13 cellular contexts compared by ENCODE assay signal in the genomic region with DNA sequence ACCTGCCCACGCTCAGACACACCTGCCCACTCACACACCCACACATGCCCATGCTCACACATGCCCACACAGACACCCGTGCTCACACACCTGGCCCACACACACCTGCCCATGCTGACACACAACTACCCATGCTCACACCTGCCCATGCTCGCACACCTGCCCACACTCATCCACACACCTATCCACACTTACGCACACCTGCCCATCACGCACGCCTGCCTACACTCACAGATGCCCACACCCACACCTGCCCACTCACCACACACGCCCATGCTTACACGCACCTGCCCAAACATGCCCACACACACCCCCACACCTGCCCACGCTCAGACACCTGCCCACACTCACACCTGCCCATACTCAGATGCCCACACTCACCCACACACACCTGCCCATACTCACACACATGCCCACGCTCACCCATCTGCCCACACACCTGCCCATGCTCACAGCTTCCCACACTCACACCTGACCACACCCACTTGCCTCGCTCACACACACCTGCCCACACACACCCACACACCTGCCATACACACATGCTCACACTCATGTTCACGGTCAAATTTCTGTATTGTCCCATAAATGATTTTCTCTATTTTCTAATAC. TPM values are rescaled to one million over a fixed set of nuclear protein-coding genes. Genes with fewer than 3 reads are reported as not detected.
A peak's percentile ranks its signal among the peaks of the same experiment; 100 is the strongest.
DNase-seq lines count a peak whose midpoint lies in the region; ATAC-seq, FAIRE-seq and TF ChIP-seq lines count a peak whose summit lies in the region.
"Had no signal": no experiment of that assay in that cellular context is flagged by ENCODE, and none has a peak within 500 bp of the region (broad histone marks: within the 10 kb centered on the region; RNA-seq: fewer than 3 reads in every experiment).

No MANE protein-coding gene starts in this region.

- DNase-seq in GM12878 (ENCODE audit: low read depth, low spot score) (no peak), neuronal stem cell (ENCODE audit: low spot score) (no peak), urothelium cell line (ENCODE audit: low spot score) (no peak), pons (ENCODE audit: low spot score) (no peak), type B pancreatic cell (ENCODE audit: extremely low spot score, unreplicated experiment) (no peak), SW 1271 (lab: John Stamatoyannopoulos, UW) (no peak)
- DNase-seq: CD4-positive, alpha-beta T cell; GF-D8; H7 had no signal

- H3K9me3 Mint-ChIP-seq in type B pancreatic cell: no peaks in the 10 kb centered on the region
- H3K9me3 Mint-ChIP-seq: CD4-positive, alpha-beta T cell had no signal

- peaks cover 20% of the 10 kb centered on the region for H3K27me3 Mint-ChIP-seq in type B pancreatic cell

- TF ChIP-seq EP300 in GM12878 (IDR thresholded peaks at IDR 0.05; ENCODE audit: borderline replicate concordance in 1 of 2, control insufficient read depth in 1 of 2, low read depth in 2 of 2, low read length in 2 of 2): no peak

- H3K4me3 Mint-ChIP-seq in type B pancreatic cell: no peak overlapping the region
- H3K4me3 Mint-ChIP-seq: B cell; CD4-positive, alpha-beta T cell had no signal

- H3K79me2 ChIP-seq in GM12878 (ENCODE audit: control insufficient read depth, insufficient read depth, low read length): no peaks in the 10 kb centered on the region

- no peak for TF ChIP-seq RAD21 in GM12878 (IDR thresholded peaks at IDR 0.05; ENCODE audit: insufficient read depth, low read depth, low read length)

- peak overlapping the region; percentile 80 for H3K23ac ChIP-seq in neuronal stem cell (ENCODE audit: low read depth, low read length, poor library complexity)

- H2AK5ac ChIP-seq in neuronal stem cell (ENCODE audit: low read depth, low read length): peak overlapping the region; percentile 86

- RAD21 ChIA-PET in GM12878 (lab: Charles Lee; ENCODE audit: unreplicated experiment): no interaction called here

- no peak for ATAC-seq in GM12878

- H3K27ac ChIP-seq in HEK293 (ENCODE audit: extremely low read depth, low read depth, low read length) (no peak overlapping the region), GM12878 (ENCODE audit: control insufficient read depth, insufficient read depth) (no peak overlapping the region), neuronal stem cell (replicated peaks; ENCODE audit: low read length) (no peak overlapping the region)

- BruUV-seq in GM12878 (replicated peaks; lab: Mats Ljungman, UMichigan): no TSS peak

- POLR2A ChIA-PET in HEK293 (lab: Yijun Ruan, JAX): no interaction called here
- POLR2A ChIA-PET in GM12878 (lab: Charles Lee): no interaction called here

- TF ChIP-seq CTCF in HEK293 (tag by site-specific recombination; IDR thresholded peaks at IDR 0.05) (no peak), GM12878 (IDR thresholded peaks at IDR 0.05 in 2 of 3, conservative IDR thresholded peaks at IDR 0.05 in 1 of 3; ENCODE audit: control insufficient read depth in 2 of 3, extremely low read depth in 1 of 3, insufficient read depth in 1 of 3, low read depth in 3 of 3, low read length in 3 of 3) (no peak), type B pancreatic cell (conservative IDR thresholded peaks at IDR 0.05) (no peak)

- no peak for TF ChIP-seq POLR2A in GM12878 (IDR thresholded peaks at IDR 0.05; ENCODE audit: low read depth, low read length)

- no peak overlapping the region for H3K9ac ChIP-seq in GM12878 (ENCODE audit: control insufficient read depth, insufficient read depth, low read length)
- H3K9ac ChIP-seq in neuronal stem cell (ENCODE audit: low read depth, low read length, poor library complexity): peak overlapping the region; percentile 26

- H2BK12ac ChIP-seq in neuronal stem cell (ENCODE audit: low read length): peak overlapping the region; percentile 99

- H3K4ac ChIP-seq in neuronal stem cell (ENCODE audit: low read length): peak overlapping the region; percentile 41

- SMC1A ChIA-PET in GM12878 (lab: Charles Lee; ENCODE audit: uncharacterized antibody, unreplicated experiment): no interaction called here

- H3K36me3 ChIP-seq in HEK293 (ENCODE audit: control insufficient read depth in 2 of 2, insufficient read depth in 1 of 2, low read length in 2 of 2): no peaks in the 10 kb centered on the region
- H3K36me3 ChIP-seq in GM12878 (ENCODE audit: control insufficient read depth in 2 of 2, insufficient read depth in 2 of 2, low read length in 1 of 2): no peaks in the 10 kb centered on the region
- H3K36me3 ChIP-seq in neuronal stem cell (replicated peaks in 1 of 2; ENCODE audit: control insufficient read depth in 2 of 2, insufficient read depth in 2 of 2, low read length in 2 of 2): peaks cover 1 to 3% of the 10 kb centered on the region in 2 donors

- H2AFZ ChIP-seq in GM12878 (ENCODE audit: control insufficient read depth, low read depth, low read length) (no peak overlapping the region), neuronal stem cell (ENCODE audit: low read length) (no peak overlapping the region)

- H3K9me3 ChIP-seq in HEK293 (ENCODE audit: control insufficient read depth, insufficient read depth, low read depth, low read length) (no peaks in the 10 kb centered on the region), GM12878 (replicated peaks; ENCODE audit: control insufficient read depth, insufficient read depth, low read length) (no peaks in the 10 kb centered on the region), neuronal stem cell (replicated peaks in 1 of 2; ENCODE audit: control insufficient read depth in 2 of 2, insufficient read depth in 1 of 2, low read depth in 1 of 2, low read length in 2 of 2) (peaks cover 3 to 4% of the 10 kb centered on the region in 2 donors)

- intact Hi-C loops in GM12878 (cut with micrococcal nuclease; ENCODE audit: unreplicated experiment): no loop called here

- H3K14ac ChIP-seq in neuronal stem cell (ENCODE audit: low read length): peak overlapping the region; percentile 64

- H4K20me1 ChIP-seq in GM12878 (ENCODE audit: control insufficient read depth, insufficient read depth): no peaks in the 10 kb centered on the region

- H4K8ac ChIP-seq in neuronal stem cell (ENCODE audit: low read depth, low read length): no peak overlapping the region

- no peaks in the 10 kb centered on the region for H3K79me1 ChIP-seq in neuronal stem cell (ENCODE audit: low read depth, low read length)

- peak overlapping the region; percentile 22 for H2BK15ac ChIP-seq in neuronal stem cell (ENCODE audit: low read length)

- H3K4me1 ChIP-seq in HEK293 (ENCODE audit: control insufficient read depth, insufficient read depth, low read length) (peaks cover 6% of the 10 kb centered on the region), GM12878 (ENCODE audit: control insufficient read depth, insufficient read depth, low read length) (no peaks in the 10 kb centered on the region), neuronal stem cell (ENCODE audit: control insufficient read depth in 2 of 2, insufficient read depth in 1 of 2, low read depth in 1 of 2, low read length in 2 of 2) (peaks cover 0 to 13% of the 10 kb centered on the region in 2 donors)

- no peak overlapping the region for H2BK120ac ChIP-seq in neuronal stem cell (ENCODE audit: low read depth, low read length)

- H3K4me2 ChIP-seq in GM12878 (ENCODE audit: control insufficient read depth, insufficient read depth): no peak overlapping the region
- H3K4me2 ChIP-seq in neuronal stem cell (ENCODE audit: insufficient read depth, low read length, poor library complexity, severe bottlenecking): no peak overlapping the region

- WGBS in GM12878 (ENCODE audit: insufficient coverage, insufficient replicate concordance, low lambda C conversion rate, missing lambda C conversion rate): 72% methylated on average over 12 of the region's 12 CpGs
- WGBS in neuronal stem cell (ENCODE audit: extremely low coverage in 2 of 2, insufficient read length in 2 of 2, insufficient replicate concordance in 1 of 2), 2 donors: no CpG with 5 or more reads among the region's 12 CpGs

- in situ Hi-C loops in GM12878 (cut with MboI): no loop called here

- H3K36me3 Mint-ChIP-seq in type B pancreatic cell: peaks cover 4% of the 10 kb centered on the region

- H3K27me3 ChIP-seq in GM12878 (replicated peaks in 1 of 2; ENCODE audit: control insufficient read depth in 2 of 2, insufficient read depth in 2 of 2, low read length in 1 of 2) (peaks cover 0 to 3% of the 10 kb centered on the region in 2 experiments; a peak in 3 of 4 replicates), neuronal stem cell (ENCODE audit: control insufficient read depth in 3 of 3, insufficient read depth in 3 of 3, low read depth in 1 of 3, low read length in 3 of 3) (peaks cover 0 to 8% (median 0%) of the 10 kb centered on the region in 3 experiments)

- H4K91ac ChIP-seq in neuronal stem cell (ENCODE audit: low read depth, low read length, poor library complexity): peak overlapping the region; percentile 94

- H3K27ac Mint-ChIP-seq in type B pancreatic cell: no peak overlapping the region
- H3K27ac Mint-ChIP-seq: B cell; CD4-positive, alpha-beta T cell had no signal

- peak overlapping the region; percentile 35 for H2BK5ac ChIP-seq in neuronal stem cell (ENCODE audit: low read length)

- CTCF ChIA-PET in HEK293 (lab: Yijun Ruan, JAX) (no interaction called here), GM12878 (lab: Yijun Ruan, JAX) (no interaction called here)

- peak overlapping the region; percentile 77 for H3K18ac ChIP-seq in neuronal stem cell (ENCODE audit: low read length)

- peaks cover 12% of the 10 kb centered on the region for H3K4me1 Mint-ChIP-seq in type B pancreatic cell (ENCODE audit: unreplicated experiment)

- FAIRE-seq in GM12878 (lab: Jason Lieb, UNC) (no peak), urothelium cell line (lab: Jason Lieb, UNC) (peak; percentile 89)
- FAIRE-seq: A204.1, GM18507 had no signal

- H3K4me3 ChIP-seq in HEK293 (ENCODE audit: low read depth, low read length): no peak overlapping the region
- H3K4me3 ChIP-seq in GM12878: no peak overlapping the region
- H3K4me3 ChIP-seq in neuronal stem cell (ENCODE audit: low read length in 2 of 2): peak overlapping the region in 1 of 2 donors; percentile 56

RNA-seq across cellular contexts. Expression of gene IL17D, which starts 15.6 kb away (rescaled TPM):
- total RNA-seq in GM12878 (2013; cell fraction: nucleolus; rRNA removed): not detected in 2 replicates
- total RNA-seq in GM12878 (2014; rRNA removed): 0.16 and 0.34 TPM in 2 replicates
- total RNA-seq in GM12878 (2014; rRNA removed; fragmentation: Illumina TruSeq; extraction: Trizol): 0.09 and 0.18 TPM in 2 replicates
- 0.11 and 0.56 TPM in 2 replicates for total RNA-seq in GM12878 (2021)
- 0.49 TPM for polyA plus RNA-seq in GM12878 (2011; ENCODE audit: low read depth)
- 0.03 and 0.06 TPM in 2 replicates for polyA plus RNA-seq in GM12878 (2011; rRNA removed)
- 0.03 and 0.07 TPM in 2 replicates for polyA plus RNA-seq in GM12878 (2011; cell fraction: cytosol; rRNA removed)
- polyA plus RNA-seq in GM12878 (2011; cell fraction: nucleus; rRNA removed): not detected in 2 replicates
- polyA plus RNA-seq in GM12878 (2012): 0.45 and 0.49 TPM in 2 replicates
- 0.18 TPM in 1 of 2 replicates, not detected in the other for polyA plus RNA-seq in GM12878 (2014; fragmentation: Illumina TruSeq; extraction: Trizol)
- 1 to 10 TPM in 1 of 2 experiments, under 1 TPM in 1; 0.61 to 1.6 TPM for polyA plus RNA-seq in GM12878 (2014; fragmentation: Nextera tagmentation; extraction: Ambion mirVana)
- polyA plus RNA-seq in GM12878 (2014; rRNA removed): 0.49 and 0.80 TPM in 2 replicates
- polyA plus RNA-seq in GM12878 (2016; fragmentation: Nextera tagmentation; extraction: Ambion mirVana): under 1 TPM; 0.17 to 0.32 TPM
- polyA minus RNA-seq in GM12878 (2011; rRNA and poly(A)+ RNA removed): not detected in 2 replicates
- not detected in 2 replicates for polyA minus RNA-seq in GM12878 (2011; cell fraction: cytosol; rRNA and poly(A)+ RNA removed)
- polyA minus RNA-seq in GM12878 (2011; cell fraction: nucleus; rRNA and poly(A)+ RNA removed): not detected in 2 replicates
- 2.3 TPM for polyA plus RNA-seq in neuronal stem cell (2013, experiment 1 of 2)
- polyA plus RNA-seq in neuronal stem cell (2013, experiment 2 of 2): 2.1 TPM
- 1.5 and 6.3 TPM in 2 replicates for total RNA-seq in type B pancreatic cell (ENCODE audit: low replicate concordance)
- total RNA-seq: B cell, H7 had no signal

RNA-seq across cellular contexts. Expression of gene EEF1AKMT1, which starts 54.7 kb away (rescaled TPM):
- 23.8 and 25.1 TPM in 2 replicates for total RNA-seq in GM12878 (2013; cell fraction: nucleolus; rRNA removed)
- total RNA-seq in GM12878 (2014; rRNA removed) (9.3 and 9.8 TPM in 2 replicates), GM12878 (2014; rRNA removed; fragmentation: Illumina TruSeq; extraction: Trizol) (10.0 and 11.5 TPM in 2 replicates), GM12878 (2021) (8.1 and 9.5 TPM in 2 replicates), type B pancreatic cell (ENCODE audit: low replicate concordance) (6.9 and 11.3 TPM in 2 replicates)
- polyA plus RNA-seq in GM12878 (2011; ENCODE audit: low read depth): 12.6 TPM
- polyA plus RNA-seq in GM12878 (2011; rRNA removed) (7.9 and 11.9 TPM in 2 replicates), GM12878 (2014; fragmentation: Illumina TruSeq; extraction: Trizol) (7.9 and 10.3 TPM in 2 replicates), GM12878 (2014; fragmentation: Nextera tagmentation; extraction: Ambion mirVana) (10 to 100 TPM; 42.8 to 44.5 TPM), GM12878 (2014; rRNA removed) (10.5 and 10.9 TPM in 2 replicates), GM12878 (2016; fragmentation: Nextera tagmentation; extraction: Ambion mirVana) (10 to 100 TPM; 29.4 to 30.3 TPM)
- 4.3 and 5.8 TPM in 2 replicates for polyA plus RNA-seq in GM12878 (2011; cell fraction: cytosol; rRNA removed)
- polyA plus RNA-seq in GM12878 (2011; cell fraction: nucleus; rRNA removed): 3.5 and 3.7 TPM in 2 replicates
- 10.6 and 11.2 TPM in 2 replicates for polyA plus RNA-seq in GM12878 (2012)
- polyA minus RNA-seq in GM12878 (2011; rRNA and poly(A)+ RNA removed): 5.7 and 6.6 TPM in 2 replicates
- 1.6 and 2.9 TPM in 2 replicates for polyA minus RNA-seq in GM12878 (2011; cell fraction: cytosol; rRNA and poly(A)+ RNA removed)
- polyA minus RNA-seq in GM12878 (2011; cell fraction: nucleus; rRNA and poly(A)+ RNA removed): 1.3 and 2.2 TPM in 2 replicates
- polyA plus RNA-seq in neuronal stem cell (2013, experiment 1 of 2): 11.9 TPM
- 11.5 TPM for polyA plus RNA-seq in neuronal stem cell (2013, experiment 2 of 2)
